Comparison of ENCODE assay signal across 8 cellular contexts in the genomic region with DNA sequence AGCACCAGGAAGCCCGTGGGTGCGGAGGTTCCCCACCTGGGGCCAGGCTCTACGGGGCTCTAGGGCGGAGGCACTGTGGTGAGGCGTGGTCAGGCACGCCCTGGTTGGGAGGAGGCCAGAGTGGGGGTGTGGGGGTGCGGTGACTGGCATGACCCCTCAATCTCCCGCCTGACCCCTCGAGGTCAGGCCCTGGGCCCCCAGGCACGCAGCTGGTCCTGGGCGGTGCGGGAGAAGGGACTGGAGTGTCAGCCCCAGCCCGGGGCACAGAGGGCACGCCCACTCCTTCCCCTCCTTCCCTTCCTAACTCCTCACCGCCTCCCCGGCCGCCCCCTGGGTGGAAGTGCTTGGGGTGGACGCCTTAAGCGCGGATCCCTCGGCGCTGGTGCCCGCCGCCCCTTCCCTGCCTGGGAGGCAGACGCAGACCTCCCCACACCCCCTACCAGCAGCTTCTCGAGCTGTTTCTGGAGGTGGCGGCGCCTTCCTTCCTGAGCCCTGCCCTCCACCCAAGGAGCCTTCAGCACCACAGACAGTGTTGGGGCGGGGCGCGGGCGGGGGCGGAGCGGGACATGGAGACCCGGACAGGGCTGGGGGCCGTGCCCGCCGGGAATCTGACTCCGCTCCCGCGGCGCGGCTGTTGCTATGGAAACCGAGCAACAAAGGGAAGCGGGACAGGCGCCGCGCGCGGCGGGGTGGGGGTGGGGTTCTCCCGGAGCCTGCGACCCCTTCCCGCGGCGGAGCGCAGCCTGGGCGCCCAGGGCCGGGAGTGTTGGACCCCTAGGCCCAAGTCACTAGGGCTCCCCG. TPM values are rescaled to one million over a fixed set of nuclear protein-coding genes. Genes with fewer than 3 reads are reported as not detected.
A peak's percentile ranks its signal among the peaks of the same experiment; 100 is the strongest.
DNase-seq lines count a peak whose midpoint lies in the region; ATAC-seq lines count a peak whose summit lies in the region.

No MANE protein-coding gene starts in this region.

- no peak for ATAC-seq in GM18909 (IDR thresholded peaks at IDR 0.05; ENCODE audit: poor library complexity, unreplicated experiment)

- no peak overlapping the region for H3K27ac Mint-ChIP-seq in activated CD4-positive, alpha-beta T cell treated with anti-CD3 and anti-CD28 coated beads, Interleukin-2, amount 10 ng/mL, durations not matched to agents 24 days and 14 days
- no peak overlapping the region for H3K27ac Mint-ChIP-seq in dendritic cell treated with granulocyte-macrophage colony-stimulating factor and Interleukin-4, amounts not matched to agents 40 ng/mL and 50 ng/mL, for 4 days

- intact Hi-C loops in activated CD4-positive, alpha-beta T cell treated with anti-CD3 and anti-CD28 coated beads, Interleukin-2, amount 10 ng/mL, durations not matched to agents 24 days and 14 days (cut with micrococcal nuclease), result loop anchor here (2.0 to 10.0 kb wide), 2 partner anchors 17 to 51 kb away; a partner anchor contains a TSS
- intact Hi-C loops in dendritic cell treated with granulocyte-macrophage colony-stimulating factor and Interleukin-4, amounts not matched to agents 40 ng/mL and 50 ng/mL, for 4 days (cut with micrococcal nuclease), result loop anchor here (2.0 kb wide), 1 partner anchor 17 kb away; a partner anchor contains a TSS

- peak overlapping the region; percentile 72 for H3K4me3 Mint-ChIP-seq in activated CD4-positive, alpha-beta T cell treated with anti-CD3 and anti-CD28 coated beads, Interleukin-2, amount 10 ng/mL, durations not matched to agents 24 days and 14 days
- peak overlapping the region; percentile 78 for H3K4me3 Mint-ChIP-seq in dendritic cell treated with granulocyte-macrophage colony-stimulating factor and Interleukin-4, amounts not matched to agents 40 ng/mL and 50 ng/mL, for 4 days

- peaks cover 11% of the 10 kb centered on the region for H3K27me3 Mint-ChIP-seq in activated CD4-positive, alpha-beta T cell treated with anti-CD3 and anti-CD28 coated beads, Interleukin-2, amount 10 ng/mL, durations not matched to agents 24 days and 14 days
- peaks cover 50% of the 10 kb centered on the region for H3K27me3 Mint-ChIP-seq in dendritic cell treated with granulocyte-macrophage colony-stimulating factor and Interleukin-4, amounts not matched to agents 40 ng/mL and 50 ng/mL, for 4 days

- peak overlapping the region; percentile 88 for H3K27ac ChIP-seq in layer of hippocampus (ENCODE audit: low read depth, low read length)

- H3K36me3 Mint-ChIP-seq in activated CD4-positive, alpha-beta T cell treated with anti-CD3 and anti-CD28 coated beads, Interleukin-2, amount 10 ng/mL, durations not matched to agents 24 days and 14 days (ENCODE audit: low read depth), result peaks cover 3% of the 10 kb centered on the region
- peaks cover 26% of the 10 kb centered on the region for H3K36me3 Mint-ChIP-seq in dendritic cell treated with granulocyte-macrophage colony-stimulating factor and Interleukin-4, amounts not matched to agents 40 ng/mL and 50 ng/mL, for 4 days (ENCODE audit: low read depth)

- H3K27me3 ChIP-seq in layer of hippocampus (ENCODE audit: control insufficient read depth, insufficient read depth, low read length), result peaks cover 2% of the 10 kb centered on the region

- peaks cover 4% of the 10 kb centered on the region for H3K9me3 Mint-ChIP-seq in activated CD4-positive, alpha-beta T cell treated with anti-CD3 and anti-CD28 coated beads, Interleukin-2, amount 10 ng/mL, durations not matched to agents 24 days and 14 days
- peaks cover 9% of the 10 kb centered on the region for H3K9me3 Mint-ChIP-seq in dendritic cell treated with granulocyte-macrophage colony-stimulating factor and Interleukin-4, amounts not matched to agents 40 ng/mL and 50 ng/mL, for 4 days

- H3K4me1 Mint-ChIP-seq in activated CD4-positive, alpha-beta T cell treated with anti-CD3 and anti-CD28 coated beads, Interleukin-2, amount 10 ng/mL, durations not matched to agents 24 days and 14 days, result peaks cover 5% of the 10 kb centered on the region
- peaks cover 31% of the 10 kb centered on the region for H3K4me1 Mint-ChIP-seq in dendritic cell treated with granulocyte-macrophage colony-stimulating factor and Interleukin-4, amounts not matched to agents 40 ng/mL and 50 ng/mL, for 4 days (ENCODE audit: low read depth)

- peak; percentile 71 to 82 for DNase-seq in SHP77 (lab: John Stamatoyannopoulos, UW)
- DNase-seq in SHP77 treated with DMSO at 0.1 percent for 48 hours (lab: John Stamatoyannopoulos, UW), result no peak
- peak; percentile 84 to 94 for DNase-seq in NCI-H446 (lab: John Stamatoyannopoulos, UW)
- DNase-seq in activated CD4-positive, alpha-beta T cell treated with anti-CD3 and anti-CD28 coated beads, Interleukin-2, amount 10 ng/mL, durations not matched to agents 24 days and 14 days, result peak; percentile 89
- DNase-seq in stimulated activated CD4-positive, alpha-beta T cell treated with anti-CD3 and anti-CD28 coated beads, Interleukin-4, amount 100 ng/mL, for 1 hour, result peak; percentile 68

RNA-seq across cellular contexts. Expression of a gene that starts 0.7 kb away (rescaled TPM):
- total RNA-seq in activated CD4-positive, alpha-beta T cell treated with anti-CD3 and anti-CD28 coated beads, Interleukin-2, amount 10 ng/mL, durations not matched to agents 24 days and 14 days, result 0.37 and 0.43 TPM in 2 replicates

RNA-seq across cellular contexts. Expression of a gene that starts 12.8 kb away (rescaled TPM):
- 99.3 and 110 TPM in 2 replicates for total RNA-seq in activated CD4-positive, alpha-beta T cell treated with anti-CD3 and anti-CD28 coated beads, Interleukin-2, amount 10 ng/mL, durations not matched to agents 24 days and 14 days

RNA-seq across cellular contexts. Expression of a gene that starts 17.2 kb away (rescaled TPM):
- total RNA-seq in activated CD4-positive, alpha-beta T cell treated with anti-CD3 and anti-CD28 coated beads, Interleukin-2, amount 10 ng/mL, durations not matched to agents 24 days and 14 days, result 41.4 and 43.3 TPM in 2 replicates

RNA-seq across cellular contexts. Expression of a gene that starts 52.5 kb away (rescaled TPM):
- total RNA-seq in activated CD4-positive, alpha-beta T cell treated with anti-CD3 and anti-CD28 coated beads, Interleukin-2, amount 10 ng/mL, durations not matched to agents 24 days and 14 days, result 9.1 and 10.3 TPM in 2 replicates

RNA-seq across cellular contexts. Expression of a gene that starts 54.2 kb away (rescaled TPM):
- total RNA-seq in activated CD4-positive, alpha-beta T cell treated with anti-CD3 and anti-CD28 coated beads, Interleukin-2, amount 10 ng/mL, durations not matched to agents 24 days and 14 days, result 187 and 192 TPM in 2 replicates
